ENCODE assay signal across 8 cellular contexts in genomic region chr4:151760713-151761661, GRCh38. TPM values are rescaled to one million over a fixed set of nuclear protein-coding genes. Genes with fewer than 3 reads are reported as not detected.
DNase-seq lines count a peak whose midpoint lies in the region; ATAC-seq and TF ChIP-seq lines count a peak whose summit lies in the region.

Gene GATB, minus strand, starts transcription at chr4:151761007. Its CDS starts 25 bp downstream, at chr4:151760982.

- TF ChIP-seq EP300 in Ishikawa (IDR thresholded peaks at IDR 0.05; ENCODE audit: borderline replicate concordance), result peak; percentile 37; the same call in 1 of the 2 replicates

- H3K4me1 ChIP-seq in mucosa of descending colon (ENCODE audit: low read depth), result peaks cover 9% of the 10 kb centered on the region

- TF ChIP-seq CTCF in mucosa of descending colon (IDR thresholded peaks at IDR 0.05), result peak; percentile 39

- intact Hi-C loops in mucosa of descending colon (cut with DNase I, micrococcal nuclease), result loop anchor here in 1 of 2 donors (2.0 kb wide), 1 partner anchor 38 kb away; no protein-coding TSS in a partner anchor

- DNase-seq in DMS53 (lab: John Stamatoyannopoulos, UW) (peak; percentile 96), OCI-M2 (lab: John Stamatoyannopoulos, UW; ENCODE audit: unreplicated experiment) (peak; percentile 39), activated T-cell treated with anti-CD3 and anti-CD28 coated beads for 4 hours (peak; percentile 88), epithelial cell of prostate (ENCODE audit: low read depth, low spot score) (peak; percentile 83), mucosa of descending colon (peak; percentile 92 to 97 (median 92))
- DNase-seq in stimulated activated CD8-positive, alpha-beta memory T cell treated with anti-CD3 and anti-CD28 coated beads, Interleukin-4, amount 100 ng/mL, for 24 hours (ENCODE audit: low read depth), result peak; percentile 83

- H3K9me3 ChIP-seq in mucosa of descending colon, result no peaks in the 10 kb centered on the region

- peak within 1 kb of the TSS; percentile 47 for H3K4me3 ChIP-seq in mucosa of descending colon

- H3K36me3 ChIP-seq in mucosa of descending colon (ENCODE audit: low read depth), result no peaks in the 10 kb centered on the region

- TF ChIP-seq RAD21 in Ishikawa (IDR thresholded peaks at IDR 0.05; ENCODE audit: low read depth), result peak; percentile 15; the same call in 1 of the 2 replicates

- ATAC-seq in GM21576 (IDR thresholded peaks at IDR 0.05; ENCODE audit: unreplicated experiment) (peak; percentile 100), mucosa of descending colon (peak; percentile 100)

- H3K27ac ChIP-seq in epithelial cell of prostate, result no peak within 1 kb of the TSS

TF ChIP-seq in Ishikawa, 13 proteins besides CTCF, POLR2A, EP300 and RAD21:
- TF ChIP-seq FOXM1 (IDR thresholded peaks at IDR 0.05; ENCODE audit: borderline replicate concordance, low read depth) (no peak; the same call in 1 of the 2 replicates), TEAD4 (IDR thresholded peaks at IDR 0.05) (peak; percentile 40), TAF1 (IDR thresholded peaks at IDR 0.05; ENCODE audit: low read depth) (peak; percentile 89), CEBPB (IDR thresholded peaks at IDR 0.05) (no peak; the same call in 1 of the 2 replicates), EGR1 (IDR thresholded peaks at IDR 0.05) (peak; percentile 36; the same call in 1 of the 2 replicates), ZBTB7A (IDR thresholded peaks at IDR 0.05; ENCODE audit: low read depth) (no peak), TCF12 (IDR thresholded peaks at IDR 0.05; ENCODE audit: low read depth) (peak; percentile 85), USF1 (IDR thresholded peaks at IDR 0.05) (peak; percentile 99), NFIC (IDR thresholded peaks at IDR 0.05) (peak; percentile 36; the same call in 1 of the 2 replicates), MAX (IDR thresholded peaks at IDR 0.05) (peak; percentile 88), CREB1 (IDR thresholded peaks at IDR 0.05; ENCODE audit: low read depth) (peak; percentile 59), YY1 (IDR thresholded peaks at IDR 0.05; ENCODE audit: low read depth) (peak; percentile 100), REST (IDR thresholded peaks at IDR 0.05; ENCODE audit: low read depth) (no peak)

RNA-seq across cellular contexts. Expression of gene GATB, which starts in this region (rescaled TPM):
- total RNA-seq in mucosa of descending colon, result 10 to 100 TPM; 15.6 to 20.2 (median 17.2) TPM

Comparison
In these comparisons a context has a peak if more than half of its experiments do, and no peak if none do; other contexts are left out.
1. DNase-seq: peak in every context shown above with its lines; median percentile 96 in DMS53; 92 in mucosa of descending colon; 88 in activated T-cell treated with anti-CD3 and anti-CD28 coated beads for 4 hours; 83 in epithelial cell of prostate; 83 in stimulated activated CD8-positive, alpha-beta memory T cell treated with anti-CD3 and anti-CD28 coated beads, Interleukin-4, amount 100 ng/mL, for 24 hours; 39 in OCI-M2.